ENCODE assay signal across 19 cellular contexts in the genomic region with DNA sequence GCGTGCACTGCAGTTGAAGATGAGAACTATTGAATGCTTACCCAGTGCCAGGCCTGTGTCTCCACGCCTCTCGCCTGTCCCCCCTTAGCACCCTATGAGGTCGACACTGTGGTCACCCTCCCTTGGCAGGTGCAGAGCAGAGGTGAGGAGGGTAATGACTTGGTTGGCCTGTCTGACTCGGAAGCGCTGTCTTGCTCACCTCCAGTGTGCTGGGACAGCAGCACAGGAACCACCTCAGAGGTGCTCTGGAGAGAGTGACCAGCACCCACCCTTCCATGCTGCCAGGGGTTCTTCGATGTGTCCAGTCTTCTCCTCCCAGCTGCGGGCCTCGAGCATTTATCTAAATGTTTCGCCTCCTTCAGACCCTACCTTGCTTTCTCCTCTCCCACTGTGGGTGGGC.
A peak's percentile ranks its signal among the peaks of the same experiment; 100 is the strongest.
DNase-seq lines count a peak whose midpoint lies in the region; ATAC-seq and TF ChIP-seq lines count a peak whose summit lies in the region.
"Had no signal": no experiment of that assay in that cellular context is flagged by ENCODE, and none has a peak within 500 bp of the region (broad histone marks: within the 10 kb centered on the region; RNA-seq: fewer than 3 reads in every experiment).

No MANE protein-coding gene starts in this region.

- ATAC-seq in gastroesophageal sphincter: peak; percentile 25
- ATAC-seq in upper lobe of right lung: peak; percentile 35
- no peak for ATAC-seq in HG03025 (IDR thresholded peaks at IDR 0.05; ENCODE audit: low FRiP score, unreplicated experiment)
- ATAC-seq: A549; CD8-positive, alpha-beta T cell had no signal

- no peak overlapping the region for H3K27ac Mint-ChIP-seq in osteocyte (ENCODE audit: unreplicated experiment)
- H3K27ac Mint-ChIP-seq: CD8-positive, alpha-beta T cell had no signal

- H3K36me3 ChIP-seq in gastroesophageal sphincter: no peaks in the 10 kb centered on the region
- no peaks in the 10 kb centered on the region for H3K36me3 ChIP-seq in upper lobe of right lung
- H3K36me3 ChIP-seq in adrenal gland (replicated peaks in 1 of 2): no peaks in the 10 kb centered on the region
- H3K36me3 ChIP-seq in thyroid gland: no peaks in the 10 kb centered on the region

- H3K4me1 ChIP-seq in gastroesophageal sphincter (no peaks in the 10 kb centered on the region), upper lobe of right lung (no peaks in the 10 kb centered on the region), adrenal gland (replicated peaks in 1 of 2) (no peaks in the 10 kb centered on the region), thyroid gland (no peaks in the 10 kb centered on the region)
- H3K4me1 ChIP-seq: A549, Caco-2 had no signal

- peak; percentile 51 for DNase-seq in mesenteric fat pad (ENCODE audit: low spot score)
- DNase-seq in osteocyte (ENCODE audit: extremely low spot score, unreplicated experiment): peak; percentile 49
- DNase-seq in upper lobe of right lung: no peak
- no peak for DNase-seq in adrenal gland
- DNase-seq in thyroid gland: no peak
- DNase-seq: 8988T; ACHN; AML-193; C1 segment of cervical spinal cord; Caco-2; CD8-positive, alpha-beta T cell; DMS153; DND-41; GM23248; H7; HCEC 1CT had no signal

- TF ChIP-seq EP300 in gastroesophageal sphincter (IDR thresholded peaks at IDR 0.05): no peak

- H3K27ac ChIP-seq in gastroesophageal sphincter (no peak overlapping the region), upper lobe of right lung (no peak overlapping the region), adrenal gland (no peak overlapping the region), thyroid gland (no peak overlapping the region)
- H3K27ac ChIP-seq: A549, GM23248 had no signal

- no peaks in the 10 kb centered on the region for H3K36me3 Mint-ChIP-seq in osteocyte (ENCODE audit: unreplicated experiment)
- H3K36me3 Mint-ChIP-seq: CD8-positive, alpha-beta T cell had no signal

- H3K27me3 Mint-ChIP-seq in osteocyte (ENCODE audit: unreplicated experiment): no peaks in the 10 kb centered on the region

- H3K27me3 ChIP-seq in gastroesophageal sphincter (no peaks in the 10 kb centered on the region), upper lobe of right lung (no peaks in the 10 kb centered on the region), adrenal gland (no peaks in the 10 kb centered on the region), thyroid gland (no peaks in the 10 kb centered on the region)

- no peak overlapping the region for H3K4me3 Mint-ChIP-seq in osteocyte (ENCODE audit: unreplicated experiment)
- H3K4me3 Mint-ChIP-seq: CD8-positive, alpha-beta T cell had no signal

- H3K4me1 Mint-ChIP-seq in osteocyte (ENCODE audit: unreplicated experiment): no peaks in the 10 kb centered on the region

- TF ChIP-seq POLR2A in gastroesophageal sphincter (IDR thresholded peaks at IDR 0.05): no peak
- TF ChIP-seq POLR2A in adrenal gland (IDR thresholded peaks at IDR 0.05): no peak
- no peak for TF ChIP-seq POLR2A in thyroid gland (IDR thresholded peaks at IDR 0.05)

- WGBS in gastroesophageal sphincter (ENCODE audit: low coverage in 1 of 2), 2 donors: 74 to 86% methylated on average over 1 to 6 of the region's 10 CpGs
- WGBS in adrenal gland, 4 donors: 75 to 85% (median 80%) methylated on average over 9 to 10 of the region's 10 CpGs
- 90 to 93% methylated on average over 10 of the region's 10 CpGs for WGBS in thyroid gland, 2 donors

- no peak for TF ChIP-seq CTCF in gastroesophageal sphincter (IDR thresholded peaks at IDR 0.05)
- no peak for TF ChIP-seq CTCF in osteocyte (IDR thresholded peaks at IDR 0.05)
- no peak for TF ChIP-seq CTCF in upper lobe of right lung (IDR thresholded peaks at IDR 0.05)
- TF ChIP-seq CTCF in adrenal gland (IDR thresholded peaks at IDR 0.05): no peak
- TF ChIP-seq CTCF in thyroid gland (IDR thresholded peaks at IDR 0.05): no peak

- peaks cover 17% of the 10 kb centered on the region for H3K9me3 Mint-ChIP-seq in osteocyte (ENCODE audit: unreplicated experiment)
- H3K9me3 Mint-ChIP-seq: CD8-positive, alpha-beta T cell had no signal

- peaks cover 0 to 11% (median 0%) of the 10 kb centered on the region in 3 donors for H3K9me3 ChIP-seq in gastroesophageal sphincter
- H3K9me3 ChIP-seq in upper lobe of right lung: no peaks in the 10 kb centered on the region
- no peaks in the 10 kb centered on the region for H3K9me3 ChIP-seq in adrenal gland (replicated peaks in 1 of 3)
- H3K9me3 ChIP-seq in thyroid gland: no peaks in the 10 kb centered on the region
- H3K9me3 ChIP-seq: A549, Caco-2 had no signal

- intact Hi-C loops in upper lobe of right lung (cut with DNase I) (no loop called here), adrenal gland (cut with DNase I) (no loop called here), thyroid gland (cut with DNase I) (no loop called here)

- no peak overlapping the region for H3K4me3 ChIP-seq in gastroesophageal sphincter
- H3K4me3 ChIP-seq in upper lobe of right lung: no peak overlapping the region
- no peak overlapping the region for H3K4me3 ChIP-seq in adrenal gland
- H3K4me3 ChIP-seq in thyroid gland (replicated peaks in 1 of 3): no peak overlapping the region
- H3K4me3 ChIP-seq: A549, GM23248 had no signal

Comparison
In these comparisons a context has a peak if more than half of its experiments do, and no peak if none do; other contexts are left out.
1. DNase-seq: peak in mesenteric fat pad (single experiment) and osteocyte (single experiment); none in upper lobe of right lung (single experiment), adrenal gland (0 of 7) and thyroid gland (0 of 2).